ENCODE assay signal across 30 cellular contexts in the genomic region with DNA sequence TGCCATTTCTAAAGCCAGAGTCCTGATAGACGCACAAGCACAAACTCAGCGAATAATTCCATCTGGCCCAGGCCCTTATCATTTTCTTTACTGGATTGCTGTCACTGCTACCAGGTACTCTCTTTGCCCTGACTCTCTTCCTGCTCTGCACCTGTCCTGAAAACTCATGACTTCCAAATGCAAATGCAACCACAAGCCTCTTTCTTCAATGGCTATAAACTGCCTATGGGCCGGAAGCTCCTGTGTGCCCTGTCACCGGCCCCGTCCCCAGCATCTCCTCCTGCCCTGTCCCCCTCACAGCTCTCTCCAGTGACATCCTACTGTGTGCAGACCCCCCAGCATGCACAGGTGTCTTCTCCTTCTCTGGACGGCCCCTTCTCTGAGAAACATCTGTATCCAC.
"Had no signal": no experiment of that assay in that cellular context is flagged by ENCODE, and none has a peak within 500 bp of the region (broad histone marks: within the 10 kb centered on the region; RNA-seq: fewer than 3 reads in every experiment).

No MANE protein-coding gene starts in this region.

- H3K4me1 Mint-ChIP-seq: neural crest cell; stimulated activated naive CD8-positive, alpha-beta T cell treated with anti-CD3 and anti-CD28 coated beads, Interleukin-15, amount 100 ng/mL, for 72 hours had no signal

- H3K4me3 ChIP-seq: esophagus muscularis mucosa, gastroesophageal sphincter, heart right ventricle, left lung, mucosa of descending colon, pancreas, smooth muscle cell, suprapubic skin, transverse colon, upper lobe of right lung, uterus had no signal

- ATAC-seq: foreskin keratinocyte; gastroesophageal sphincter; heart right ventricle; left cardiac atrium; left lung; natural killer cell treated with Interleukin-12 subunit alpha and Interleukin-12 subunit beta and Interleukin-15 and Interleukin-18, amount 100 ng/mL, for 72 hours; pancreas; sciatic nerve; stimulated activated naive CD8-positive, alpha-beta T cell treated with anti-CD3 and anti-CD28 coated beads, Interleukin-15, amount 100 ng/mL, for 72 hours; upper lobe of right lung had no signal

- H3K4me3 Mint-ChIP-seq: mesothelial cell of epicardium; naive B cell; natural killer cell treated with Interleukin-12 subunit alpha and Interleukin-12 subunit beta and Interleukin-15 and Interleukin-18, amount 100 ng/mL, for 72 hours; neural crest cell; stimulated activated naive CD8-positive, alpha-beta T cell treated with anti-CD3 and anti-CD28 coated beads, Interleukin-15, amount 100 ng/mL, for 72 hours had no signal

- DNase-seq: dermis blood vessel endothelial cell; effector memory CD4-positive, alpha-beta T cell; foreskin keratinocyte; glutamatergic neuron; heart right ventricle; hippocampal formation; left cardiac atrium; left lung; mesenchymal stem cell; mucosa of descending colon; naive B cell; pancreas; stimulated activated CD4-positive, alpha-beta T cell treated with anti-CD3 and anti-CD28 coated beads, Interleukin-12 subunit alpha, Interleukin-12 subunit beta, amount 100 ng/mL, for 4 hours; stimulated activated CD4-positive, alpha-beta T cell treated with anti-CD3 and anti-CD28 coated beads, Interleukin-1b, Interleukin-23, amount 100 ng/mL, for 48 hours; stimulated activated CD4-positive, alpha-beta T cell treated with anti-CD3 and anti-CD28 coated beads, Interleukin-4, amount 100 ng/mL, for 1 hour; stimulated activated CD8-positive, alpha-beta memory T cell treated with anti-CD3 and anti-CD28 coated beads, Interleukin-4, amount 100 ng/mL, for 48 hours; stimulated activated naive CD4-positive, alpha-beta T cell; stimulated activated naive CD8-positive, alpha-beta T cell treated with anti-CD3 and anti-CD28 coated beads, Interleukin-15, amount 100 ng/mL, for 72 hours; transverse colon; upper lobe of right lung; uterus had no signal

- H3K9me3 Mint-ChIP-seq: mesothelial cell of epicardium; natural killer cell treated with Interleukin-12 subunit alpha and Interleukin-12 subunit beta and Interleukin-15 and Interleukin-18, amount 100 ng/mL, for 72 hours; neural crest cell had no signal

- H3K27me3 Mint-ChIP-seq: naive B cell; natural killer cell treated with Interleukin-12 subunit alpha and Interleukin-12 subunit beta and Interleukin-15 and Interleukin-18, amount 100 ng/mL, for 72 hours; stimulated activated naive CD8-positive, alpha-beta T cell treated with anti-CD3 and anti-CD28 coated beads, Interleukin-15, amount 100 ng/mL, for 72 hours had no signal

- H3K9me3 ChIP-seq: esophagus muscularis mucosa, gastroesophageal sphincter, left lung, mucosa of descending colon, neutrophil, pancreas, suprapubic skin, transverse colon, upper lobe of right lung, uterus had no signal

- H3K4me2 ChIP-seq: smooth muscle cell had no signal

- H3K27ac Mint-ChIP-seq: mesothelial cell of epicardium; naive B cell; natural killer cell treated with Interleukin-12 subunit alpha and Interleukin-12 subunit beta and Interleukin-15 and Interleukin-18, amount 100 ng/mL, for 72 hours; stimulated activated naive CD8-positive, alpha-beta T cell treated with anti-CD3 and anti-CD28 coated beads, Interleukin-15, amount 100 ng/mL, for 72 hours had no signal

- H3K36me3 ChIP-seq: esophagus muscularis mucosa, gastroesophageal sphincter, left lung, neutrophil, pancreas, suprapubic skin, transverse colon, upper lobe of right lung, uterus had no signal

- H3K36me3 Mint-ChIP-seq: mesothelial cell of epicardium; natural killer cell treated with Interleukin-12 subunit alpha and Interleukin-12 subunit beta and Interleukin-15 and Interleukin-18, amount 100 ng/mL, for 72 hours had no signal

- H3K4me1 ChIP-seq: esophagus muscularis mucosa, foreskin keratinocyte, gastroesophageal sphincter, heart right ventricle, left lung, pancreas, suprapubic skin, transverse colon, upper lobe of right lung, uterus had no signal

- H3K27ac ChIP-seq: esophagus muscularis mucosa, foreskin keratinocyte, gastroesophageal sphincter, heart right ventricle, left lung, neutrophil, pancreas, suprapubic skin, transverse colon, upper lobe of right lung, uterus had no signal

- H3K27me3 ChIP-seq: esophagus muscularis mucosa, foreskin keratinocyte, gastroesophageal sphincter, heart right ventricle, left lung, neutrophil, pancreas, suprapubic skin, transverse colon, upper lobe of right lung, uterus had no signal
